8 cellular contexts compared by ENCODE assay signal in the genomic region with DNA sequence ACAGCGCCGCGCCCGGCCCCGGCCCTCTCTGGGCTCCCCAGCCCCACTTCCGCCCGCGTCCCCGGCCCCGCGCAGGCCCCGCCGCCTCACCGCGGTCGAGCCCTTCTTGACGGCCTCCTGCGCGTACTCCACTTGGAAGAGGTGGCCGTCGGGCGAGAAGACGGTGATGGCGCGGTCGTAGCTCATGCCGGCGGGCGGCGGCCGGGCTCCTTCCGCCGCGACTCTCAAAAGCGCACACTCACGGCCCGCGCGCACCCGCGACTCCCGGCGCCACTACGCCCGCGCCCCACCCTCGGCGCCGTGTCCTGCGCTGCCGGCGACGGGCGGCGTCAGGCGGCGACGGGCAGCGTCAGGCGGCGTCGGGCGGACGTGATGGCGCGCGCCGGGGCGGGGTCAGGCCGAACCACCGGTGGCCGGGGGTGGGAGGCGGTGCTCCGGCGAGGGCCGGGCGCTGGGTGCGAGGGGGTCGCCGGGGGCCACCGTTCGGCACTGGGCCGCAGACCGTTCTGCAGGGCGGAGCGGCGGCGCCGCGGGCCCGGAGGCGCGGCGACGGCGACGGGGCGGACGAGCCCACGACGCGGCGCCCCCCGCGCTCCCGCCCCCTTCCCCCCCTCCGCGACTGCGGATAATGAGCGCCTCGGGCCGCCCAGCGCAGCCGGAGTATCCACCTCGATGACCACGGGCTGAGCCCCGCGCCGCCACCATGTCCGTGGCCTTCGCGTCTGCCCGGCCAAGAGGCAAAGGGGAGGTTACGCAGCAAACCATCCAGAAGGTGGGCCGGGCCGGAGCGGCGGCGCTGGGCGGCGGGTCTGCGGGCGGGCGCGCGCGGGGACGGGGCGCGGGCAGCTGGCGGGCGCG. TPM values are rescaled to one million over a fixed set of nuclear protein-coding genes. Genes with fewer than 3 reads are reported as not detected.
A peak's percentile ranks its signal among the peaks of the same experiment; 100 is the strongest.
DNase-seq lines count a peak whose midpoint lies in the region; ATAC-seq and TF ChIP-seq lines count a peak whose summit lies in the region.

Gene PSMA7 (minus strand): TSS at position 277 of the 858 bp plus-strand sequence. CDS start 91 bp downstream, at position 186.
A gene with protein sequence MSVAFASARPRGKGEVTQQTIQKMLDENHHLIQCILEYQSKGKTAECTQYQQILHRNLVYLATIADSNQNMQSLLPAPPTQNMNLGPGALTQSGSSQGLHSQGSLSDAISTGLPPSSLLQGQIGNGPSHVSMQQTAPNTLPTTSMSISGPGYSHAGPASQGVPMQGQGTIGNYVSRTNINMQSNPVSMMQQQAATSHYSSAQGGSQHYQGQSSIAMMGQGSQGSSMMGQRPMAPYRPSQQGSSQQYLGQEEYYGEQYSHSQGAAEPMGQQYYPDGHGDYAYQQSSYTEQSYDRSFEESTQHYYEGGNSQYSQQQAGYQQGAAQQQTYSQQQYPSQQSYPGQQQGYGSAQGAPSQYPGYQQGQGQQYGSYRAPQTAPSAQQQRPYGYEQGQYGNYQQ (plus strand): TSS at position 652 of the 858 bp plus-strand sequence. CDS start 52 bp downstream, at position 704.

- POLR2A ChIA-PET in OCI-LY7 (lab: Charles Lee): interaction anchor here (1.3 kb wide), 1 partner anchor 41 kb away, joined by 3 read pairs; no protein-coding TSS in a partner anchor

- ATAC-seq in GM19463 (IDR thresholded peaks at IDR 0.05; ENCODE audit: unreplicated experiment): peak; percentile 83

- no peaks in the 10 kb centered on the region for H3K9me2 ChIP-seq in OCI-LY7 (ENCODE audit: insufficient read depth, low read length)

- H2AFZ ChIP-seq in OCI-LY7 (ENCODE audit: low read length): no peak within 1 kb of the TSS

- TF ChIP-seq POLR2A in esophagus muscularis mucosa (IDR thresholded peaks at IDR 0.05; ENCODE audit: low read depth): peak; percentile 92

- intact Hi-C loops in OCI-LY7 (cut with micrococcal nuclease; ENCODE audit: unreplicated experiment) (loop anchor here (1.0 to 5.0 kb wide), 3 partner anchors 21 to 76 kb away; partner anchors contain the start of genes LSM14B and TAF4), esophagus muscularis mucosa (cut with DNase I) (no loop called here)

- H3K4me3 ChIP-seq in HL-60 (replicated peaks; ENCODE audit: insufficient read depth, low read length) (peak within 1 kb of the TSS; percentile 81), OCI-LY7 (ENCODE audit: low read depth, low read length, poor library complexity, severe bottlenecking) (peak within 1 kb of the TSS; percentile 98), esophagus muscularis mucosa (peak within 1 kb of the TSS; percentile 86 to 98 (median 94))

- CTCF ChIA-PET in OCI-LY7 (lab: Charles Lee; ENCODE audit: unreplicated experiment): no interaction called here

- WGBS in esophagus muscularis mucosa: 0% methylated on average over 10 of the region's 143 CpGs

- peaks cover 25% of the 10 kb centered on the region for H3K4me1 ChIP-seq in OCI-LY7 (ENCODE audit: insufficient read depth, low read length, poor library complexity, severe bottlenecking)
- peaks cover 35 to 58% (median 54%) of the 10 kb centered on the region in 4 donors for H3K4me1 ChIP-seq in esophagus muscularis mucosa

- no TSS peak for BruUV-seq in OCI-LY7 (replicated peaks; lab: Mats Ljungman, UMichigan)

- H3K27ac ChIP-seq in HL-60 (replicated peaks) (peak within 1 kb of the TSS; percentile 93), OCI-LY7 (ENCODE audit: low read depth, low read length, poor library complexity, severe bottlenecking) (peak within 1 kb of the TSS; percentile 37), esophagus muscularis mucosa (replicated peaks in 1 of 4) (peak within 1 kb of the TSS; percentile 93 to 99 (median 96))

- H3K79me2 ChIP-seq in OCI-LY7 (ENCODE audit: insufficient read depth, low read depth, low read length): peaks cover 58% of the 10 kb centered on the region

- peaks cover 42% of the 10 kb centered on the region for H3K36me3 ChIP-seq in OCI-LY7 (ENCODE audit: insufficient read depth, low read length)
- H3K36me3 ChIP-seq in esophagus muscularis mucosa: peaks cover 19 to 25% (median 24%) of the 10 kb centered on the region in 4 donors

- peak within 1 kb of the TSS; percentile 78 for H3K4me2 ChIP-seq in OCI-LY7 (ENCODE audit: low read length)

- H3K9me3 ChIP-seq in OCI-LY7 (ENCODE audit: low read length) (no peaks in the 10 kb centered on the region), esophagus muscularis mucosa (no peaks in the 10 kb centered on the region)

- no peak for TF ChIP-seq EP300 in esophagus muscularis mucosa (IDR thresholded peaks at IDR 0.05)

- TF ChIP-seq CTCF in HL-60 (IDR thresholded peaks at IDR 0.05; ENCODE audit: insufficient read depth, low read length): no peak
- no peak for TF ChIP-seq CTCF in OCI-LY7 (conservative IDR thresholded peaks at IDR 0.05; ENCODE audit: low read length)
- peak in 1 of 3 experiments; percentile 22 for TF ChIP-seq CTCF in esophagus muscularis mucosa (IDR thresholded peaks at IDR 0.05)

- H3K27me3 ChIP-seq in HL-60 (ENCODE audit: insufficient read depth, poor library complexity, severe bottlenecking): no peaks in the 10 kb centered on the region
- no peaks in the 10 kb centered on the region for H3K27me3 ChIP-seq in esophagus muscularis mucosa

- peak; percentile 84 for DNase-seq in COR-L47 (lab: John Stamatoyannopoulos, UW)
- peak; percentile 73 to 78 for DNase-seq in HL-60 (ENCODE audit: low read depth in 1 of 2, low spot score in 1 of 2)
- peak; percentile 93 for DNase-seq in OCI-LY7 (ENCODE audit: low spot score)
- peak; percentile 89 for DNase-seq in activated T-cell treated with anti-CD3 and anti-CD28 coated beads, Interleukin-2, amount 50 U/mL, for 1 hour
- DNase-seq in esophagus muscularis mucosa (ENCODE audit: extremely low spot score): peak; percentile 94
- DNase-seq in myocyte (ENCODE audit: low read depth): peak; percentile 91
- peak; percentile 62 to 84 for DNase-seq in stimulated activated CD8-positive, alpha-beta memory T cell treated with anti-CD3 and anti-CD28 coated beads, Interleukin-7, amount 100 ng/mL, for 4 hours (ENCODE audit: low read depth in 2 of 2)

- H4K20me1 ChIP-seq in OCI-LY7 (ENCODE audit: insufficient read depth, low read length): peaks cover 26% of the 10 kb centered on the region

RNA-seq across cellular contexts. Expression of gene PSMA7, which starts in this region (rescaled TPM):
- total RNA-seq in OCI-LY7 (2014; rRNA removed; shearing (Covaris generic)): 247 and 362 TPM in 2 replicates
- 223 and 266 TPM in 2 replicates for total RNA-seq in OCI-LY7 (2022)
- 100 to 1,000 TPM; 261 to 349 (median 304) TPM for total RNA-seq in esophagus muscularis mucosa
- total RNA-seq in myocyte: 334 and 371 TPM in 2 replicates
- 317 TPM for polyA plus RNA-seq in myocyte (2012)

RNA-seq across cellular contexts. Expression of the second gene that starts in this region (rescaled TPM):
- 13.0 and 17.0 TPM in 2 replicates for total RNA-seq in OCI-LY7 (2014; rRNA removed; shearing (Covaris generic))
- total RNA-seq in OCI-LY7 (2022) (16.8 and 17.7 TPM in 2 replicates), esophagus muscularis mucosa (10 to 100 TPM in 2 of 4 donors, 1 to 10 TPM in 2; 9.1 to 13.3 (median 10.8) TPM), myocyte (19.3 and 22.6 TPM in 2 replicates)
- polyA plus RNA-seq in myocyte (2012): 10.5 TPM

Comparison
In these comparisons a context has a peak if more than half of its experiments do, and no peak if none do; other contexts are left out.
1. Peak in every context shown above with its lines: DNase-seq, ATAC-seq, H3K4me3 ChIP-seq and H3K27ac ChIP-seq.
2. H3K27ac ChIP-seq: peak in every context shown above with its lines; median percentile 96 in esophagus muscularis mucosa; 93 in HL-60; 37 in OCI-LY7.